12 cellular contexts compared by ENCODE assay signal in the genomic region with DNA sequence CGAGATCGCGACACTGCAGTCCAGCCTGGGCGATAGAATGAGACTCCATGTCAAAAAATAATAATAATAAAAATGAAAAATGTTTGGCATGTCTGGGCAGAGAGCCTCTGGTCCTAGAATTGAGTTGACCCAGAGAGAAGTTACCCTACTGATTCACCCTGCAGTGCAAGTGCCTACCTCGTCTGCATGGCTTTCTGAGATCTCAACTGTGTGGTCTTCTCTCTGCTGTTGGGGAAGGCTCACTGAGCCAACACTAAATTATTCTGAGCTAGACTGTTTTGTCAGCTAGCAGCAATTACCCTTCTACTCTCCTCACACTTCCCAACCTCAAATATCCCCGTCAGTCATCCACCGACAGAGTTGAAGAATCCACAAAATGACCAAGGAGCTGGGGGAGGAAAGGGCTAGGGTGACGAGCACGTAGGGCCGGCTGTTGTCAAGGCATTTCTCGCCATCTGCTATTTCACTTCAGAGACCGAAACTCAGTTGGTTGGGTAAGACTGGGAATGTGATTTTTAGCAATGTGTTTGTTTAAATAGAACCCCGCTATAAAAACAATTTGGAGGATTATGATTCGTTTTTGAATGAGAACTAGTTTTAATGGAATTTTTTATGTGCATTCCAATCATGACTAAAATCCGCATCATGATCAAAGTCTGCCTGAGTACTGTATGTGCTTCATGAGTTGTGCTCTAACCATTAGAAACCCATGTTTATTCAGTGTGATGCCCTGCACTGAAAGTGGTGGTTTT. TPM values are rescaled to one million over a fixed set of nuclear protein-coding genes. Genes with fewer than 3 reads are reported as not detected.
DNase-seq lines count a peak whose midpoint lies in the region; ATAC-seq and TF ChIP-seq lines count a peak whose summit lies in the region.
"Had no signal": no experiment of that assay in that cellular context is flagged by ENCODE, and none has a peak within 500 bp of the region (broad histone marks: within the 10 kb centered on the region; RNA-seq: fewer than 3 reads in every experiment).

No MANE protein-coding gene starts in this region.

- H3K36me3 ChIP-seq in smooth muscle cell (ENCODE audit: low read depth), result no peaks in the 10 kb centered on the region

- H3K27me3 ChIP-seq in smooth muscle cell (ENCODE audit: low read depth), result no peaks in the 10 kb centered on the region

- peak overlapping the region; percentile 18 for H2AFZ ChIP-seq in smooth muscle cell (ENCODE audit: low read depth)

- H3F3A ChIP-seq in smooth muscle cell (ENCODE audit: low read depth), result no peaks in the 10 kb centered on the region

- H3K9me3 ChIP-seq in smooth muscle cell (replicated peaks; ENCODE audit: low read depth), result no peaks in the 10 kb centered on the region

- peak; percentile 6 for DNase-seq in GOT3 (lab: John Stamatoyannopoulos, UW)
- DNase-seq in fibroblast of peridontal ligament (ENCODE audit: extremely low read depth), result peak; percentile 94
- no peak for DNase-seq in smooth muscle cell (lab: John Stamatoyannopoulos, UW; ENCODE audit: unreplicated experiment)
- DNase-seq in NCI-H2107 treated with DMSO at 0.1 percent for 48 hours (lab: John Stamatoyannopoulos, UW; ENCODE audit: unreplicated experiment), result no peak
- DNase-seq: activated CD4-positive, CD25-positive, alpha-beta regulatory T cell treated with anti-CD3 and anti-CD28 coated beads, Interleukin-2, amount 50 U/mL, for 72 hours; DMS53; naive thymus-derived CD8-positive, alpha-beta T cell; NCI-H510A treated with DMSO at 0.1 percent for 48 hours had no signal

- no peaks in the 10 kb centered on the region for H3K79me2 ChIP-seq in smooth muscle cell (ENCODE audit: low read depth)

- H3K4me1 ChIP-seq in smooth muscle cell (ENCODE audit: low read depth), result no peaks in the 10 kb centered on the region

- no peak overlapping the region for H3K27ac ChIP-seq in smooth muscle cell (ENCODE audit: low read depth)

- no peak overlapping the region for H3K9ac ChIP-seq in smooth muscle cell (ENCODE audit: low read depth)

- ATAC-seq in SK-N-SH treated with all-trans-retinoic acid at 6 μM for 48 hours, result peak; percentile 69
- no peak for ATAC-seq in GM21526 (IDR thresholded peaks at IDR 0.05; ENCODE audit: low FRiP score, unreplicated experiment)
- ATAC-seq in HG02885 (IDR thresholded peaks at IDR 0.05; ENCODE audit: poor library complexity, unreplicated experiment), result no peak
- ATAC-seq in HG03520 (IDR thresholded peaks at IDR 0.05; ENCODE audit: unreplicated experiment), result no peak
- ATAC-seq: naive thymus-derived CD8-positive, alpha-beta T cell had no signal

- no peak for TF ChIP-seq CTCF in smooth muscle cell (IDR thresholded peaks at IDR 0.05; ENCODE audit: borderline replicate concordance, insufficient read depth, poor library complexity, severe bottlenecking)

- H3K4me3 ChIP-seq in smooth muscle cell, result no peak overlapping the region

- 60% methylated on average over 15 of the region's 15 CpGs for WGBS in smooth muscle cell (ENCODE audit: low lambda C conversion rate)

- H4K20me1 ChIP-seq in smooth muscle cell (ENCODE audit: low read depth), result no peaks in the 10 kb centered on the region

- H3K4me2 ChIP-seq in smooth muscle cell, result peak overlapping the region; percentile 64

TF ChIP-seq in SK-N-SH treated with all-trans-retinoic acid at 6 μM for 48 hours, 23 proteins besides CTCF, POLR2A, EP300 and RAD21:
- TF ChIP-seq, protein P1, sequence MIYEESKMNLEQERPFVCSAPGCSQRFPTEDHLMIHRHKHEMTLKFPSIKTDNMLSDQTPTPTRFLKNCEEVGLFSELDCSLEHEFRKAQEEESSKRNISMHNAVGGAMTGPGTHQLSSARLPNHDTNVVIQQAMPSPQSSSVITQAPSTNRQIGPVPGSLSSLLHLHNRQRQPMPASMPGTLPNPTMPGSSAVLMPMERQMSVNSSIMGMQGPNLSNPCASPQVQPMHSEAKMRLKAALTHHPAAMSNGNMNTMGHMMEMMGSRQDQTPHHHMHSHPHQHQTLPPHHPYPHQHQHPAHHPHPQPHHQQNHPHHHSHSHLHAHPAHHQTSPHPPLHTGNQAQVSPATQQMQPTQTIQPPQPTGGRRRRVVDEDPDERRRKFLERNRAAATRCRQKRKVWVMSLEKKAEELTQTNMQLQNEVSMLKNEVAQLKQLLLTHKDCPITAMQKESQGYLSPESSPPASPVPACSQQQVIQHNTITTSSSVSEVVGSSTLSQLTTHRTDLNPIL (CRISPR knock-in tag; IDR thresholded peaks at IDR 0.05; ENCODE audit: low read depth), result no peak
- no peak for TF ChIP-seq ZNF8 (CRISPR knock-in tag; IDR thresholded peaks at IDR 0.05)
- TF ChIP-seq TOX (CRISPR knock-in tag; IDR thresholded peaks at IDR 0.05; ENCODE audit: borderline replicate concordance), result no peak
- no peak for TF ChIP-seq OSR1 (CRISPR knock-in tag; IDR thresholded peaks at IDR 0.05)
- no peak for TF ChIP-seq ZNF565 (CRISPR knock-in tag; conservative IDR thresholded peaks at IDR 0.05; ENCODE audit: low read depth)
- TF ChIP-seq RARB (CRISPR knock-in tag; IDR thresholded peaks at IDR 0.05), result no peak
- TF ChIP-seq ESRRG (CRISPR knock-in tag; IDR thresholded peaks at IDR 0.05), result no peak
- no peak for TF ChIP-seq ARNTL (CRISPR knock-in tag; IDR thresholded peaks at IDR 0.05; ENCODE audit: borderline replicate concordance, low read depth)
- TF ChIP-seq ISL1 (CRISPR knock-in tag; IDR thresholded peaks at IDR 0.05), result no peak
- TF ChIP-seq, protein P2, sequence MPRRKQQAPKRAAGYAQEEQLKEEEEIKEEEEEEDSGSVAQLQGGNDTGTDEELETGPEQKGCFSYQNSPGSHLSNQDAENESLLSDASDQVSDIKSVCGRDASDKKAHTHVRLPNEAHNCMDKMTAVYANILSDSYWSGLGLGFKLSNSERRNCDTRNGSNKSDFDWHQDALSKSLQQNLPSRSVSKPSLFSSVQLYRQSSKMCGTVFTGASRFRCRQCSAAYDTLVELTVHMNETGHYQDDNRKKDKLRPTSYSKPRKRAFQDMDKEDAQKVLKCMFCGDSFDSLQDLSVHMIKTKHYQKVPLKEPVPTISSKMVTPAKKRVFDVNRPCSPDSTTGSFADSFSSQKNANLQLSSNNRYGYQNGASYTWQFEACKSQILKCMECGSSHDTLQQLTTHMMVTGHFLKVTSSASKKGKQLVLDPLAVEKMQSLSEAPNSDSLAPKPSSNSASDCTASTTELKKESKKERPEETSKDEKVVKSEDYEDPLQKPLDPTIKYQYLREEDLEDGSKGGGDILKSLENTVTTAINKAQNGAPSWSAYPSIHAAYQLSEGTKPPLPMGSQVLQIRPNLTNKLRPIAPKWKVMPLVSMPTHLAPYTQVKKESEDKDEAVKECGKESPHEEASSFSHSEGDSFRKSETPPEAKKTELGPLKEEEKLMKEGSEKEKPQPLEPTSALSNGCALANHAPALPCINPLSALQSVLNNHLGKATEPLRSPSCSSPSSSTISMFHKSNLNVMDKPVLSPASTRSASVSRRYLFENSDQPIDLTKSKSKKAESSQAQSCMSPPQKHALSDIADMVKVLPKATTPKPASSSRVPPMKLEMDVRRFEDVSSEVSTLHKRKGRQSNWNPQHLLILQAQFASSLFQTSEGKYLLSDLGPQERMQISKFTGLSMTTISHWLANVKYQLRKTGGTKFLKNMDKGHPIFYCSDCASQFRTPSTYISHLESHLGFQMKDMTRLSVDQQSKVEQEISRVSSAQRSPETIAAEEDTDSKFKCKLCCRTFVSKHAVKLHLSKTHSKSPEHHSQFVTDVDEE (CRISPR knock-in tag; IDR thresholded peaks at IDR 0.05), result no peak
- TF ChIP-seq ZFP30 (CRISPR knock-in tag; IDR thresholded peaks at IDR 0.05), result no peak
- TF ChIP-seq BACH2 (CRISPR knock-in tag; IDR thresholded peaks at IDR 0.05; ENCODE audit: borderline replicate concordance), result no peak
- TF ChIP-seq, protein P3, sequence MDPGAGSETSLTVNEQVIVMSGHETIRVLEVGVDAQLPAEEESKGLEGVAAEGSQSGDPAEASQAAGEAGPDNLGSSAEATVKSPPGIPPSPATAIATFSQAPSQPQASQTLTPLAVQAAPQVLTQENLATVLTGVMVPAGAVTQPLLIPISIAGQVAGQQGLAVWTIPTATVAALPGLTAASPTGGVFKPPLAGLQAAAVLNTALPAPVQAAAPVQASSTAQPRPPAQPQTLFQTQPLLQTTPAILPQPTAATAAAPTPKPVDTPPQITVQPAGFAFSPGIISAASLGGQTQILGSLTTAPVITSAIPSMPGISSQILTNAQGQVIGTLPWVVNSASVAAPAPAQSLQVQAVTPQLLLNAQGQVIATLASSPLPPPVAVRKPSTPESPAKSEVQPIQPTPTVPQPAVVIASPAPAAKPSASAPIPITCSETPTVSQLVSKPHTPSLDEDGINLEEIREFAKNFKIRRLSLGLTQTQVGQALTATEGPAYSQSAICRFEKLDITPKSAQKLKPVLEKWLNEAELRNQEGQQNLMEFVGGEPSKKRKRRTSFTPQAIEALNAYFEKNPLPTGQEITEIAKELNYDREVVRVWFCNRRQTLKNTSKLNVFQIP (CRISPR knock-in tag; IDR thresholded peaks at IDR 0.05; ENCODE audit: borderline replicate concordance, low read depth), result no peak
- TF ChIP-seq ZC3H10 (CRISPR knock-in tag; IDR thresholded peaks at IDR 0.05), result no peak
- TF ChIP-seq, protein P4, sequence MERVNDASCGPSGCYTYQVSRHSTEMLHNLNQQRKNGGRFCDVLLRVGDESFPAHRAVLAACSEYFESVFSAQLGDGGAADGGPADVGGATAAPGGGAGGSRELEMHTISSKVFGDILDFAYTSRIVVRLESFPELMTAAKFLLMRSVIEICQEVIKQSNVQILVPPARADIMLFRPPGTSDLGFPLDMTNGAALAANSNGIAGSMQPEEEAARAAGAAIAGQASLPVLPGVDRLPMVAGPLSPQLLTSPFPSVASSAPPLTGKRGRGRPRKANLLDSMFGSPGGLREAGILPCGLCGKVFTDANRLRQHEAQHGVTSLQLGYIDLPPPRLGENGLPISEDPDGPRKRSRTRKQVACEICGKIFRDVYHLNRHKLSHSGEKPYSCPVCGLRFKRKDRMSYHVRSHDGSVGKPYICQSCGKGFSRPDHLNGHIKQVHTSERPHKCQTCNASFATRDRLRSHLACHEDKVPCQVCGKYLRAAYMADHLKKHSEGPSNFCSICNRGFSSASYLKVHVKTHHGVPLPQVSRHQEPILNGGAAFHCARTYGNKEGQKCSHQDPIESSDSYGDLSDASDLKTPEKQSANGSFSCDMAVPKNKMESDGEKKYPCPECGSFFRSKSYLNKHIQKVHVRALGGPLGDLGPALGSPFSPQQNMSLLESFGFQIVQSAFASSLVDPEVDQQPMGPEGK (CRISPR knock-in tag; IDR thresholded peaks at IDR 0.05; ENCODE audit: borderline replicate concordance), result no peak
- no peak for TF ChIP-seq GLIS3 (CRISPR knock-in tag; IDR thresholded peaks at IDR 0.05)
- no peak for TF ChIP-seq ZNF70 (CRISPR knock-in tag; IDR thresholded peaks at IDR 0.05)

RNA-seq across cellular contexts. Expression of a gene that starts 9.4 kb away (rescaled TPM):
- not detected in 2 replicates for total RNA-seq in smooth muscle cell
- not detected in 2 replicates for polyA plus RNA-seq in smooth muscle cell
- total RNA-seq: naive thymus-derived CD8-positive, alpha-beta T cell had no signal
- polyA plus RNA-seq: naive thymus-derived CD8-positive, alpha-beta T cell had no signal

Comparison
In these comparisons a context has a peak if more than half of its experiments do, and no peak if none do; other contexts are left out.
1. DNase-seq: peak in GOT3 (single experiment) and fibroblast of peridontal ligament (single experiment); none in smooth muscle cell (single experiment) and NCI-H2107 treated with DMSO at 0.1 percent for 48 hours (single experiment).